ENCODE assay signal across 29 cellular contexts in genomic region chr2:86047575-86048382, GRCh38. TPM values are rescaled to one million over a fixed set of nuclear protein-coding genes. Genes with fewer than 3 reads are reported as not detected.
DNase-seq lines count a peak whose midpoint lies in the region; ATAC-seq, FAIRE-seq and TF ChIP-seq lines count a peak whose summit lies in the region.
"Had no signal": no experiment of that assay in that cellular context is flagged by ENCODE, and none has a peak within 500 bp of the region (broad histone marks: within the 10 kb centered on the region; RNA-seq: fewer than 3 reads in every experiment).

No MANE protein-coding gene starts in this region.

- no peak overlapping the region for H3K4me2 ChIP-seq in HepG2 (ENCODE audit: low read depth, low read length)

- no peaks in the 10 kb centered on the region for H3K79me2 ChIP-seq in HepG2 (ENCODE audit: insufficient read depth, low read length)

- H3K36me3 Mint-ChIP-seq in activated CD4-positive, alpha-beta T cell treated with anti-CD3 and anti-CD28 coated beads, Interleukin-2, amount 10 ng/mL, durations not matched to agents 7 days and 5 days (ENCODE audit: low read depth): peaks cover 48% of the 10 kb centered on the region
- H3K36me3 Mint-ChIP-seq in endothelial cell (ENCODE audit: low read depth, unreplicated experiment) (peaks cover 45% of the 10 kb centered on the region), type B pancreatic cell (peaks cover 26% of the 10 kb centered on the region)

- TF ChIP-seq RAD21 in HepG2 (CRISPR knock-in tag; IDR thresholded peaks at IDR 0.05): no peak

- H3K9me3 ChIP-seq in HepG2 (ENCODE audit: low read length) (no peaks in the 10 kb centered on the region), right lobe of liver (no peaks in the 10 kb centered on the region)
- H3K9me3 ChIP-seq: mucosa of descending colon had no signal

- no peak overlapping the region for H3K27ac ChIP-seq in HepG2 (ENCODE audit: extremely low read length, insufficient read depth, low read length)
- H3K27ac ChIP-seq in right lobe of liver: no peak overlapping the region
- H3K27ac ChIP-seq in coronary artery: no peak overlapping the region
- H3K27ac ChIP-seq: 22Rv1, WERI-Rb-1 had no signal

- H4K20me1 ChIP-seq in HepG2 (ENCODE audit: insufficient read depth, low read length): no peaks in the 10 kb centered on the region

- BruUV-seq in HepG2 (replicated peaks; lab: Mats Ljungman, UMichigan): no TSS peak

- FAIRE-seq in HepG2 (lab: Jason Lieb, UNC): no peak
- FAIRE-seq: frontal cortex, G401.6, RCC 7860 had no signal

- no peak overlapping the region for H2AFZ ChIP-seq in HepG2 (ENCODE audit: low read length)

- H3K36me3 ChIP-seq in HepG2 (replicated peaks in 1 of 2; ENCODE audit: control insufficient read depth in 1 of 2, insufficient read depth in 2 of 2, low read length in 2 of 2): peaks cover 61 to 92% of the 10 kb centered on the region in 2 experiments
- peaks cover 3 to 35% (median 10%) of the 10 kb centered on the region in 4 donors for H3K36me3 ChIP-seq in right lobe of liver

- CTCF ChIA-PET in activated CD4-positive, alpha-beta T cell treated with anti-CD3 and anti-CD28 coated beads, Interleukin-2, amount 10 ng/mL, durations not matched to agents 7 days and 5 days (lab: Charles Lee): interaction anchor here (0.5 kb wide), 1 partner anchor 359 kb away, joined by 3 read pairs; no protein-coding TSS in a partner anchor
- CTCF ChIA-PET in HepG2 (lab: Yijun Ruan, JAX; ENCODE audit: low intra/inter-chr PET ratio, low total read pairs): no interaction called here

- TF ChIP-seq CTCF in HepG2 (CRISPR knock-in tag; IDR thresholded peaks at IDR 0.05) (no peak), right lobe of liver (IDR thresholded peaks at IDR 0.05) (no peak), endothelial cell (IDR thresholded peaks at IDR 0.05; ENCODE audit: unreplicated experiment) (no peak), type B pancreatic cell (conservative IDR thresholded peaks at IDR 0.05) (no peak), coronary artery (IDR thresholded peaks at IDR 0.05) (no peak)

- no peaks in the 10 kb centered on the region for H3K27me3 ChIP-seq in HepG2 (ENCODE audit: control insufficient read depth in 1 of 2, insufficient read depth in 2 of 2, low read length in 2 of 2)
- H3K27me3 ChIP-seq in right lobe of liver: no peaks in the 10 kb centered on the region
- H3K27me3 ChIP-seq: dorsolateral prefrontal cortex had no signal

- POLR2A ChIA-PET in activated CD4-positive, alpha-beta T cell treated with anti-CD3 and anti-CD28 coated beads, Interleukin-2, amount 10 ng/mL, durations not matched to agents 7 days and 5 days (lab: Charles Lee): no interaction called here
- POLR2A ChIA-PET in HepG2 (lab: Yijun Ruan, JAX): no interaction called here

- H3K4me3 ChIP-seq in HepG2 (replicated peaks in 1 of 3; ENCODE audit: insufficient read depth in 1 of 3, low read depth in 2 of 3, low read length in 3 of 3) (no peak overlapping the region), right lobe of liver (no peak overlapping the region), coronary artery (no peak overlapping the region)
- H3K4me3 ChIP-seq: dorsolateral prefrontal cortex, lung, mucosa of descending colon had no signal

- no peaks in the 10 kb centered on the region for H3K27me3 Mint-ChIP-seq in activated CD4-positive, alpha-beta T cell treated with anti-CD3 and anti-CD28 coated beads, Interleukin-2, amount 10 ng/mL, durations not matched to agents 7 days and 5 days
- peaks cover 8% of the 10 kb centered on the region for H3K27me3 Mint-ChIP-seq in endothelial cell (ENCODE audit: unreplicated experiment)
- no peaks in the 10 kb centered on the region for H3K27me3 Mint-ChIP-seq in type B pancreatic cell
- H3K27me3 Mint-ChIP-seq: activated naive CD8-positive, alpha-beta T cell; stimulated activated memory B cell treated with anti-CD40 and anti-IgM and Interleukin-4, amounts not matched to agents 10 μg/mL and 1 μg/mL and 100 μg/mL, for 72 hours had no signal

- no peak overlapping the region for H3K9ac ChIP-seq in HepG2 (ENCODE audit: insufficient read depth, low read depth, low read length)

- no peak for TF ChIP-seq POLR2A in HepG2 (IDR thresholded peaks at IDR 0.05; ENCODE audit: insufficient read depth in 1 of 2, low read depth in 2 of 2, low read length in 2 of 2)
- no peak for TF ChIP-seq POLR2A in right lobe of liver (IDR thresholded peaks at IDR 0.05)

- no peak overlapping the region for H3K4me3 Mint-ChIP-seq in activated CD4-positive, alpha-beta T cell treated with anti-CD3 and anti-CD28 coated beads, Interleukin-2, amount 10 ng/mL, durations not matched to agents 7 days and 5 days
- H3K4me3 Mint-ChIP-seq in endothelial cell (ENCODE audit: unreplicated experiment) (peak overlapping the region; percentile 35), type B pancreatic cell (no peak overlapping the region)
- H3K4me3 Mint-ChIP-seq: activated naive CD8-positive, alpha-beta T cell; natural killer cell; stimulated activated memory B cell treated with anti-CD40 and anti-IgM and Interleukin-4, amounts not matched to agents 10 μg/mL and 1 μg/mL and 100 μg/mL, for 72 hours had no signal

- in situ Hi-C loops in HepG2 (cut with HindIII; ENCODE audit: extremely low pct_ligation_motif_present, low pct_unique_long_range_greater_than_20kb): no loop called here

- no peak for DNase-seq in activated CD4-positive, alpha-beta T cell treated with anti-CD3 and anti-CD28 coated beads, Interleukin-2, amount 10 ng/mL, durations not matched to agents 7 days and 5 days
- no peak for DNase-seq in activated CD4-positive, alpha-beta T cell treated with anti-CD3 and anti-CD28 coated beads for 1 hour
- no peak for DNase-seq in HepG2 (ENCODE audit: low spot score)
- no peak for DNase-seq in right lobe of liver
- DNase-seq in endothelial cell (ENCODE audit: low spot score): no peak
- DNase-seq in type B pancreatic cell (ENCODE audit: extremely low spot score, unreplicated experiment): peak; percentile 56
- no peak for DNase-seq in coronary artery (ENCODE audit: low spot score)
- DNase-seq: activated CD4-positive, alpha-beta T cell treated with anti-CD3 and anti-CD28 coated beads for 48 hours; Calu3; DMS79; HCEC 1CT; mucosa of descending colon; natural killer cell; NCI-H1092; NCI-H1694; NCI-H446; NCI-H774; occipital lobe; T1000; WERI-Rb-1 had no signal

- intact Hi-C loops in HepG2 (cut with micrococcal nuclease; ENCODE audit: unreplicated experiment): no loop called here
- intact Hi-C loops in right lobe of liver (cut with DNase I): no loop called here

- H3K4me1 Mint-ChIP-seq in activated CD4-positive, alpha-beta T cell treated with anti-CD3 and anti-CD28 coated beads, Interleukin-2, amount 10 ng/mL, durations not matched to agents 7 days and 5 days: peaks cover 3% of the 10 kb centered on the region
- H3K4me1 Mint-ChIP-seq in endothelial cell (ENCODE audit: unreplicated experiment): peaks cover 35% of the 10 kb centered on the region
- no peaks in the 10 kb centered on the region for H3K4me1 Mint-ChIP-seq in type B pancreatic cell (ENCODE audit: unreplicated experiment)
- H3K4me1 Mint-ChIP-seq: stimulated activated memory B cell treated with anti-CD40 and anti-IgM and Interleukin-4, amounts not matched to agents 10 μg/mL and 1 μg/mL and 100 μg/mL, for 72 hours had no signal

- H3K9me3 Mint-ChIP-seq in activated CD4-positive, alpha-beta T cell treated with anti-CD3 and anti-CD28 coated beads, Interleukin-2, amount 10 ng/mL, durations not matched to agents 7 days and 5 days: no peaks in the 10 kb centered on the region
- H3K9me3 Mint-ChIP-seq in endothelial cell (ENCODE audit: unreplicated experiment) (no peaks in the 10 kb centered on the region), type B pancreatic cell (no peaks in the 10 kb centered on the region)
- H3K9me3 Mint-ChIP-seq: natural killer cell; stimulated activated memory B cell treated with anti-CD40 and anti-IgM and Interleukin-4, amounts not matched to agents 10 μg/mL and 1 μg/mL and 100 μg/mL, for 72 hours had no signal

- 0 out of 2 replicates have a peak, but pooled peaks cover 6% of the 10 kb centered on the region for H3K4me1 ChIP-seq in HepG2 (ENCODE audit: insufficient read depth, low read length)
- H3K4me1 ChIP-seq in right lobe of liver: no peaks in the 10 kb centered on the region

- TF ChIP-seq EP300 in HepG2 (IDR thresholded peaks at IDR 0.05; ENCODE audit: low read depth in 2 of 2, low read length in 2 of 2) (no peak), HepG2 (CRISPR knock-in tag; IDR thresholded peaks at IDR 0.05; ENCODE audit: borderline replicate concordance) (no peak)

- 94% methylated on average over 8 of the region's 8 CpGs for WGBS in HepG2 (ENCODE audit: low lambda C conversion rate)
- 100% methylated on average over 2 of the region's 8 CpGs for WGBS in right lobe of liver (ENCODE audit: insufficient coverage, low coverage, low lambda C conversion rate, missing lambda C conversion rate)

- no peak for ATAC-seq in HepG2
- no peak for ATAC-seq in right lobe of liver
- ATAC-seq in HG03135 (IDR thresholded peaks at IDR 0.05; ENCODE audit: unreplicated experiment): no peak
- ATAC-seq: mucosa of descending colon; natural killer cell; stimulated activated memory B cell treated with anti-CD40 and anti-IgM and Interleukin-4, amounts not matched to agents 10 μg/mL and 1 μg/mL and 100 μg/mL, for 72 hours had no signal

- H3K27ac Mint-ChIP-seq in activated CD4-positive, alpha-beta T cell treated with anti-CD3 and anti-CD28 coated beads, Interleukin-2, amount 10 ng/mL, durations not matched to agents 7 days and 5 days: peak overlapping the region; percentile 36
- no peak overlapping the region for H3K27ac Mint-ChIP-seq in endothelial cell (ENCODE audit: unreplicated experiment)
- no peak overlapping the region for H3K27ac Mint-ChIP-seq in type B pancreatic cell
- H3K27ac Mint-ChIP-seq: activated naive CD8-positive, alpha-beta T cell; natural killer cell; stimulated activated memory B cell treated with anti-CD40 and anti-IgM and Interleukin-4, amounts not matched to agents 10 μg/mL and 1 μg/mL and 100 μg/mL, for 72 hours had no signal

RNA-seq across cellular contexts. Expression of gene POLR1A, which starts 57.9 kb away (rescaled TPM):
- total RNA-seq in activated CD4-positive, alpha-beta T cell treated with anti-CD3 and anti-CD28 coated beads, Interleukin-2, amount 10 ng/mL, durations not matched to agents 7 days and 5 days: 10 to 100 TPM; 34.5 to 36.6 TPM
- total RNA-seq in HepG2 (2016; rRNA removed; fragmentation: Illumina TruSeq; extraction: Trizol): 39.9 and 61.1 TPM in 2 replicates
- 4.1 and 4.4 TPM in 2 replicates for total RNA-seq in HepG2 (2016; cell fraction: cytosol; rRNA removed; fragmentation: Illumina TruSeq; extraction: Trizol; ENCODE audit: low read depth)
- 41.0 and 46.9 TPM in 2 replicates for total RNA-seq in HepG2 (2016; cell fraction: insoluble cytoplasmic fraction; rRNA removed; fragmentation: Illumina TruSeq; extraction: Trizol)
- 11.5 and 14.0 TPM in 2 replicates for total RNA-seq in HepG2 (2016; cell fraction: membrane; rRNA removed; fragmentation: Illumina TruSeq; extraction: Trizol)
- total RNA-seq in HepG2 (2016; cell fraction: nucleus; rRNA removed; fragmentation: Illumina TruSeq; extraction: Trizol): 44.7 and 47.5 TPM in 2 replicates
- 6.5 and 7.2 TPM in 2 replicates for polyA plus RNA-seq in HepG2 (2011; rRNA removed)
- 4.2 and 4.6 TPM in 2 replicates for polyA plus RNA-seq in HepG2 (2011; cell fraction: cytosol; rRNA removed)
- polyA plus RNA-seq in HepG2 (2011; cell fraction: nucleus; rRNA removed): 13.7 and 16.1 TPM in 2 replicates
- polyA plus RNA-seq in HepG2 (2012): 13.5 and 22.6 TPM in 2 replicates
- 1.0 TPM in 2 replicates for polyA plus RNA-seq in HepG2 (2016; cell fraction: cytosol; fragmentation: Illumina TruSeq; extraction: Trizol; ENCODE audit: low read depth)
- 14.6 and 20.3 TPM in 2 replicates for polyA plus RNA-seq in HepG2 (2016; cell fraction: insoluble cytoplasmic fraction; fragmentation: Illumina TruSeq; extraction: Trizol; ENCODE audit: low read depth)
- polyA plus RNA-seq in HepG2 (2016; cell fraction: membrane; fragmentation: Illumina TruSeq; extraction: Trizol; ENCODE audit: low read depth): 2.5 and 3.0 TPM in 2 replicates
- 26.2 and 30.4 TPM in 2 replicates for polyA plus RNA-seq in HepG2 (2016; cell fraction: nucleus; fragmentation: Illumina TruSeq; extraction: Trizol; ENCODE audit: insufficient read depth, low read depth)
- 21.9 and 31.1 TPM in 2 replicates for polyA minus RNA-seq in HepG2 (2011; rRNA and poly(A)+ RNA removed; ENCODE audit: low replicate concordance)
- polyA minus RNA-seq in HepG2 (2011; cell fraction: cytosol; rRNA and poly(A)+ RNA removed): 18.7 and 22.5 TPM in 2 replicates
- 50.6 and 72.4 TPM in 2 replicates for polyA minus RNA-seq in HepG2 (2011; cell fraction: nucleus; rRNA and poly(A)+ RNA removed)
- 10 to 100 TPM; 12.5 to 19.7 (median 14.4) TPM for total RNA-seq in right lobe of liver
- total RNA-seq in endothelial cell (ENCODE audit: unreplicated experiment): 30.4 TPM
- total RNA-seq in type B pancreatic cell (ENCODE audit: low replicate concordance): 54.9 and 57.6 TPM in 2 replicates

RNA-seq across cellular contexts. Expression of gene PTCD3, which starts 58.3 kb away (rescaled TPM):
- 100 to 1,000 TPM; 141 to 162 TPM for total RNA-seq in activated CD4-positive, alpha-beta T cell treated with anti-CD3 and anti-CD28 coated beads, Interleukin-2, amount 10 ng/mL, durations not matched to agents 7 days and 5 days
- total RNA-seq in HepG2 (2016; rRNA removed; fragmentation: Illumina TruSeq; extraction: Trizol): 309 and 342 TPM in 2 replicates
- 71.6 and 79.2 TPM in 2 replicates for total RNA-seq in HepG2 (2016; cell fraction: cytosol; rRNA removed; fragmentation: Illumina TruSeq; extraction: Trizol; ENCODE audit: low read depth)
- total RNA-seq in HepG2 (2016; cell fraction: insoluble cytoplasmic fraction; rRNA removed; fragmentation: Illumina TruSeq; extraction: Trizol): 310 TPM in 2 replicates
- 58.3 and 77.0 TPM in 2 replicates for total RNA-seq in HepG2 (2016; cell fraction: membrane; rRNA removed; fragmentation: Illumina TruSeq; extraction: Trizol)
- 445 and 480 TPM in 2 replicates for total RNA-seq in HepG2 (2016; cell fraction: nucleus; rRNA removed; fragmentation: Illumina TruSeq; extraction: Trizol)
- 98.5 and 124 TPM in 2 replicates for polyA plus RNA-seq in HepG2 (2011; rRNA removed)
- polyA plus RNA-seq in HepG2 (2011; cell fraction: cytosol; rRNA removed): 24.5 and 34.9 TPM in 2 replicates
- polyA plus RNA-seq in HepG2 (2011; cell fraction: nucleus; rRNA removed): 236 and 278 TPM in 2 replicates
- polyA plus RNA-seq in HepG2 (2012): 66.3 and 99.3 TPM in 2 replicates
- 8.5 and 10.5 TPM in 2 replicates for polyA plus RNA-seq in HepG2 (2016; cell fraction: cytosol; fragmentation: Illumina TruSeq; extraction: Trizol; ENCODE audit: low read depth)
- polyA plus RNA-seq in HepG2 (2016; cell fraction: insoluble cytoplasmic fraction; fragmentation: Illumina TruSeq; extraction: Trizol; ENCODE audit: low read depth): 166 and 170 TPM in 2 replicates
- 10.8 and 14.6 TPM in 2 replicates for polyA plus RNA-seq in HepG2 (2016; cell fraction: membrane; fragmentation: Illumina TruSeq; extraction: Trizol; ENCODE audit: low read depth)
- polyA plus RNA-seq in HepG2 (2016; cell fraction: nucleus; fragmentation: Illumina TruSeq; extraction: Trizol; ENCODE audit: insufficient read depth, low read depth): 350 and 370 TPM in 2 replicates
- polyA minus RNA-seq in HepG2 (2011; rRNA and poly(A)+ RNA removed; ENCODE audit: low replicate concordance): 87.7 and 177 TPM in 2 replicates
- polyA minus RNA-seq in HepG2 (2011; cell fraction: cytosol; rRNA and poly(A)+ RNA removed): 91.6 and 159 TPM in 2 replicates
- polyA minus RNA-seq in HepG2 (2011; cell fraction: nucleus; rRNA and poly(A)+ RNA removed): 941 and 2,119 TPM in 2 replicates
- 10 to 100 TPM; 47.6 to 68.2 (median 56.1) TPM for total RNA-seq in right lobe of liver
- 80.9 TPM for total RNA-seq in endothelial cell (ENCODE audit: unreplicated experiment)
- total RNA-seq in type B pancreatic cell (ENCODE audit: low replicate concordance): 116 and 155 TPM in 2 replicates
